In genomic region chr17:27473190-27473747, GRCh38 we compare ENCODE assay signal across 11 cellular contexts. TPM values are rescaled to one million over a fixed set of nuclear protein-coding genes. Genes with fewer than 3 reads are reported as not detected.
DNase-seq lines count a peak whose midpoint lies in the region; ATAC-seq, FAIRE-seq and TF ChIP-seq lines count a peak whose summit lies in the region.
"Had no signal": no experiment of that assay in that cellular context is flagged by ENCODE, and none has a peak within 500 bp of the region (broad histone marks: within the 10 kb centered on the region; RNA-seq: fewer than 3 reads in every experiment).

No MANE protein-coding gene starts in this region.

- ATAC-seq in esophagus mucosa (peak; percentile 34), HG03139 (IDR thresholded peaks at IDR 0.05; ENCODE audit: unreplicated experiment) (no peak)

- no peak for TF ChIP-seq CTCF in WERI-Rb-1 (IDR thresholded peaks at IDR 0.05; ENCODE audit: low read depth, low read length)

- no peak for FAIRE-seq in HTR-8/SVneo (lab: Jason Lieb, UNC)
- FAIRE-seq: islet of Langerhans had no signal

- H3K9ac ChIP-seq in subcutaneous abdominal adipose tissue (ENCODE audit: low read length in 5 of 5): no peak overlapping the region

- H3K9me3 ChIP-seq in WERI-Rb-1 (ENCODE audit: severe bottlenecking) (no peaks in the 10 kb centered on the region), subcutaneous abdominal adipose tissue (ENCODE audit: control insufficient read depth in 5 of 5, low read length in 5 of 5) (no peaks in the 10 kb centered on the region)

- peak overlapping the region; percentile 45 for H3K27ac ChIP-seq in WERI-Rb-1
- H3K27ac ChIP-seq in subcutaneous abdominal adipose tissue (ENCODE audit: low read depth, low read length): peak overlapping the region; percentile 49
- H3K27ac ChIP-seq: VCaP had no signal

- H3K4me1 ChIP-seq in subcutaneous abdominal adipose tissue (ENCODE audit: control insufficient read depth in 5 of 5, insufficient read depth in 5 of 5, low read length in 5 of 5): peaks cover 18 to 64% (median 47%) of the 10 kb centered on the region in 5 donors

- DNase-seq in activated T-cell treated with anti-CD3 and anti-CD28 coated beads, Interleukin-2, amount 50 U/mL, for 1 hour: peak; percentile 66
- DNase-seq in activated T-cell treated with anti-CD3 and anti-CD28 coated beads for 4 hours: no peak
- no peak for DNase-seq in WERI-Rb-1
- DNase-seq in stimulated activated CD4-positive, alpha-beta T cell treated with anti-CD3 and anti-CD28 coated beads, Interleukin-2, amount 100 ng/mL, for 24 hours: no peak
- no peak for DNase-seq in HTR-8/SVneo (ENCODE audit: insufficient read length, low spot score)
- DNase-seq: NCI-H146 had no signal

- H3K27me3 ChIP-seq in WERI-Rb-1 (ENCODE audit: insufficient read depth, low read depth, severe bottlenecking): no peaks in the 10 kb centered on the region
- no peaks in the 10 kb centered on the region for H3K27me3 ChIP-seq in subcutaneous abdominal adipose tissue (ENCODE audit: control insufficient read depth in 5 of 5, insufficient read depth in 4 of 5, low read length in 5 of 5)

- H3K4me3 ChIP-seq in WERI-Rb-1 (ENCODE audit: low read depth, low read length) (no peak overlapping the region), subcutaneous abdominal adipose tissue (ENCODE audit: low read depth in 1 of 5, low read length in 5 of 5) (no peak overlapping the region)

- H3K36me3 ChIP-seq in WERI-Rb-1 (no peaks in the 10 kb centered on the region), subcutaneous abdominal adipose tissue (ENCODE audit: control insufficient read depth in 5 of 5, insufficient read depth in 5 of 5, low read length in 5 of 5) (no peaks in the 10 kb centered on the region)

RNA-seq across cellular contexts. Expression of gene KSR1, which starts 17.0 kb away (rescaled TPM):
- total RNA-seq in esophagus mucosa: 31.0 TPM
